In the genomic region with DNA sequence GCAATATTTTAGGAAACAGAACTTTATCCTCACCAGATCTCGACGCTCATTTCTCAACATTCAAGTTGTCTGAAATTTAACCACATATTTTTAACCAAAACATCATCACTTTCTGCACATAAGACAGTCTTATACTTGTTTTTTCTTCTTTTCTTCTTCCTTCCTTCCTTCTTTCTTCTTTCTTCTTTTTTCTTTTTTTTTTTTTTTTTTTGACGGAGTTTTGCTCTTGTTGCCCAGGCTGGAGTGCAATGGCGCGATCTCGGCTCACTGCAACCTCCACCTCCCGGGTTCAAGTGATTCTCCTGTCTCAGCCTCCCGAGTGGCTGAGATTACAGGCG, we compare ENCODE assay signal across 1 cellular context.
TF ChIP-seq lines count a peak whose summit lies in the region.

No MANE protein-coding gene starts in this region.

TF ChIP-seq in K562, 482 proteins besides CTCF, POLR2A, EP300 and RAD21:
- TF ChIP-seq, protein P1, sequence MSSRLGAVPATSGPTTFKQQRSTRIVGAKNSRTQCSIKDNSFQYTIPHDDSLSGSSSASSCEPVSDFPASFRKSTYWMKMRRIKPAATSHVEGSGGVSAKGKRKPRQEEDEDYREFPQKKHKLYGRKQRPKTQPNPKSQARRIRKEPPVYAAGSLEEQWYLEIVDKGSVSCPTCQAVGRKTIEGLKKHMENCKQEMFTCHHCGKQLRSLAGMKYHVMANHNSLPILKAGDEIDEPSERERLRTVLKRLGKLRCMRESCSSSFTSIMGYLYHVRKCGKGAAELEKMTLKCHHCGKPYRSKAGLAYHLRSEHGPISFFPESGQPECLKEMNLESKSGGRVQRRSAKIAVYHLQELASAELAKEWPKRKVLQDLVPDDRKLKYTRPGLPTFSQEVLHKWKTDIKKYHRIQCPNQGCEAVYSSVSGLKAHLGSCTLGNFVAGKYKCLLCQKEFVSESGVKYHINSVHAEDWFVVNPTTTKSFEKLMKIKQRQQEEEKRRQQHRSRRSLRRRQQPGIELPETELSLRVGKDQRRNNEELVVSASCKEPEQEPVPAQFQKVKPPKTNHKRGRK (tag; IDR thresholded peaks at IDR 0.05): peak; percentile 87
